9 cellular contexts compared by ENCODE assay signal in the genomic region with DNA sequence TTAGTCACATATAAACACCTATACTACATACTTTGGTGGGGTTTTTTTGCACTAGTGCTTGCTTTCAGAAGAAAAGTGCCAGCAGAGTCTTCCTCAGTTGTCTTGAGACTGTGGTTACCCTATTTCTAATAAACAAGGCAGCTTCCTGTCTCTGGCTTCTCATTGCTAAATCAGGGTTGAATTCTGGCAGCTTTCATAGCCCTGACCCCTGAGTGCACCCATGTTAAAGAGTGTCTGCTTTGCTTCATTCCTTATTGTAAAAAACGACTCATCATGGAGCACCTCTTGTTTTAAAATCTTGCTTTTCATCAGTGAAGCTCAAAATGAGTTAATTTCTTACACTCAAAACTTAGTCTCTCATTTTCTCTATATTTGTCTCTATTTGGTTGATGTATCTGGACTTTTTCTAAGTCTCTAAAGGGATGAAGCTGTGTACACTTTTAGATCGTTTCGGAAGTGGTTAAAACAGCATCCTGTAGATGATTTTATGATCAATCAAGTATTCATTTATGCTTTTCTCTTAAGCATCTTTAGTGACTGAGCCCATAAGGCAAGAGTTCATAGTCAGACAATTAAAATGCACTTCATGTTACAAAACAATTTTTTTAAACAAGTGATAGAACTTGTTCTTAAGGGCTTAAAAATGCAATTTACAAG.
A peak's percentile ranks its signal among the peaks of the same experiment; 100 is the strongest.
DNase-seq lines count a peak whose midpoint lies in the region; ATAC-seq, FAIRE-seq and TF ChIP-seq lines count a peak whose summit lies in the region.
"Had no signal": no experiment of that assay in that cellular context is flagged by ENCODE, and none has a peak within 500 bp of the region (broad histone marks: within the 10 kb centered on the region; RNA-seq: fewer than 3 reads in every experiment).

No MANE protein-coding gene starts in this region.

- H3K79me2 ChIP-seq in astrocyte (ENCODE audit: insufficient read depth, low read length): peaks cover 68% of the 10 kb centered on the region

- peak overlapping the region; percentile 54 for H3K27ac ChIP-seq in astrocyte (ENCODE audit: low read depth, low read length)
- H3K27ac ChIP-seq in vagina: no peak overlapping the region
- H3K27ac ChIP-seq: epithelial cell of prostate had no signal

- FAIRE-seq in astrocyte (lab: Jason Lieb, UNC): no peak

- H3K36me3 ChIP-seq in astrocyte (ENCODE audit: insufficient read depth, low read length) (no peaks in the 10 kb centered on the region), vagina (no peaks in the 10 kb centered on the region)

- DNase-seq in CD1c-positive myeloid dendritic cell (ENCODE audit: extremely low spot score) (peak; percentile 2), astrocyte (ENCODE audit: low read depth) (peak; percentile 50), natural killer cell (no peak), vagina (ENCODE audit: extremely low spot score in 2 of 2) (no peak), HT-29 (ENCODE audit: low spot score) (no peak), LoVo (ENCODE audit: low spot score) (no peak)

- H3K27me3 Mint-ChIP-seq in astrocyte (ENCODE audit: low read depth, unreplicated experiment) (no peaks in the 10 kb centered on the region), natural killer cell (ENCODE audit: low read depth in 2 of 2) (no peaks in the 10 kb centered on the region)

- H3K9me3 ChIP-seq in astrocyte (ENCODE audit: insufficient read depth, low read depth, low read length): no peaks in the 10 kb centered on the region
- no peaks in the 10 kb centered on the region for H3K9me3 ChIP-seq in vagina

- H3K4me3 ChIP-seq in astrocyte (ENCODE audit: insufficient read depth, low read depth, low read length): no peak overlapping the region
- no peak overlapping the region for H3K4me3 ChIP-seq in vagina

- ATAC-seq in GM19328 (IDR thresholded peaks at IDR 0.05; ENCODE audit: unreplicated experiment) (peak; percentile 66), HG03354 (IDR thresholded peaks at IDR 0.05; ENCODE audit: poor library complexity, severe bottlenecking, unreplicated experiment) (peak; percentile 85), natural killer cell (peak; percentile 77 to 89 (median 81))

- intact Hi-C loops in natural killer cell (cut with micrococcal nuclease) (loop anchor here (2.0 to 5.0 kb wide), 2 partner anchors 35 to 71 kb away; no protein-coding TSS in a partner anchor), vagina (cut with DNase I) (loop anchor here (10.0 kb wide), 1 partner anchor 73 kb away; a partner anchor contains a TSS)

- H3K27me3 ChIP-seq in astrocyte (ENCODE audit: insufficient read depth, low read length) (no peaks in the 10 kb centered on the region), vagina (no peaks in the 10 kb centered on the region)

- H3K36me3 Mint-ChIP-seq in astrocyte (ENCODE audit: low read depth, unreplicated experiment) (peaks cover 8% of the 10 kb centered on the region), natural killer cell (no peaks in the 10 kb centered on the region)

- peaks cover 38% of the 10 kb centered on the region for H3K4me1 Mint-ChIP-seq in astrocyte (ENCODE audit: low read depth, unreplicated experiment)
- H3K4me1 Mint-ChIP-seq in natural killer cell: peaks cover 72 to 84% of the 10 kb centered on the region in 2 donors

- peak overlapping the region; percentile 49 for H3K9ac ChIP-seq in astrocyte (ENCODE audit: low read length)

- peak overlapping the region; percentile 73 for H3K4me2 ChIP-seq in astrocyte (ENCODE audit: low read length)

- H3K9me3 Mint-ChIP-seq in astrocyte (ENCODE audit: unreplicated experiment): peaks cover 4% of the 10 kb centered on the region
- peaks cover 0 to 2% of the 10 kb centered on the region in 2 donors for H3K9me3 Mint-ChIP-seq in natural killer cell

- TF ChIP-seq CTCF in astrocyte (IDR thresholded peaks at IDR 0.05; ENCODE audit: insufficient read depth, low read depth, low read length): no peak
- TF ChIP-seq CTCF in natural killer cell (IDR thresholded peaks at IDR 0.05): no peak
- TF ChIP-seq CTCF in vagina (IDR thresholded peaks at IDR 0.05): no peak

- H3K4me1 ChIP-seq in astrocyte (ENCODE audit: insufficient read depth, low read length): peaks cover 6% of the 10 kb centered on the region
- H3K4me1 ChIP-seq in vagina: peaks cover 31% of the 10 kb centered on the region

- no peak for TF ChIP-seq POLR2A in vagina (IDR thresholded peaks at IDR 0.05)

- no peak overlapping the region for H2AFZ ChIP-seq in astrocyte (ENCODE audit: low read depth, low read length)

- H3K4me3 Mint-ChIP-seq in astrocyte (ENCODE audit: unreplicated experiment) (no peak overlapping the region), natural killer cell (peak overlapping the region; percentile 82)

- H3K27ac Mint-ChIP-seq in astrocyte (ENCODE audit: unreplicated experiment) (peak overlapping the region; percentile 93), natural killer cell (peak overlapping the region; percentile 87 to 89)

- H4K20me1 ChIP-seq in astrocyte (ENCODE audit: insufficient read depth, low read length): peaks cover 28% of the 10 kb centered on the region

Comparison
In these comparisons a context has a peak if more than half of its experiments do, and no peak if none do; other contexts are left out.
1. DNase-seq: peak in CD1c-positive myeloid dendritic cell (single experiment) and astrocyte (single experiment); none in natural killer cell (single experiment), vagina (0 of 2), HT-29 (single experiment) and LoVo (single experiment).
2. Peak in every context shown above with its lines, with median percentiles within 50 percentile points of each other: ATAC-seq.